Comparison of ENCODE assay signal across 16 cellular contexts in genomic region chr11:86039094-86039493, GRCh38.
"Had no signal": no experiment of that assay in that cellular context is flagged by ENCODE, and none has a peak within 500 bp of the region (broad histone marks: within the 10 kb centered on the region; RNA-seq: fewer than 3 reads in every experiment).

No MANE protein-coding gene starts in this region.

- DNase-seq: activated CD4-positive, alpha-beta T cell treated with anti-CD3 and anti-CD28 coated beads for 1 hour; activated CD8-positive, alpha-beta memory T cell treated with anti-CD3 and anti-CD28 coated beads for 24 hours; activated effector memory CD4-positive, alpha-beta T cell treated with anti-CD3 and anti-CD28 coated beads, Interleukin-2, amount 50 U/mL, for 16 hours; activated naive CD8-positive, alpha-beta T cell treated with anti-CD3 and anti-CD28 coated beads, Interleukin-2, amount 10 ng/mL, durations not matched to agents 7 days and 5 days; endodermal cell; left cardiac atrium; mucosa of descending colon; sigmoid colon; stimulated activated CD4-positive, alpha-beta T cell treated with anti-CD3 and anti-CD28 coated beads, Interleukin-2, amount 100 ng/mL, for 48 hours; stomach; SW 1271; T-helper 9 cell; tibial artery had no signal

- H3K4me3 Mint-ChIP-seq: activated naive CD8-positive, alpha-beta T cell treated with anti-CD3 and anti-CD28 coated beads, Interleukin-2, amount 10 ng/mL, durations not matched to agents 7 days and 5 days; endodermal cell; nephron had no signal

- H3K27ac ChIP-seq: SJSA1, stomach, vagina had no signal

- H3K27me3 ChIP-seq: sigmoid colon, SJSA1, stomach, tibial artery, vagina had no signal

- H3K36me3 ChIP-seq: sigmoid colon, SJSA1, tibial artery, vagina had no signal

- H3K27ac Mint-ChIP-seq: activated naive CD8-positive, alpha-beta T cell treated with anti-CD3 and anti-CD28 coated beads, Interleukin-2, amount 10 ng/mL, durations not matched to agents 7 days and 5 days; endodermal cell; nephron had no signal

- H3K9me3 ChIP-seq: mucosa of descending colon, sigmoid colon, SJSA1, stomach, tibial artery, vagina had no signal

- H3K27me3 Mint-ChIP-seq: activated naive CD8-positive, alpha-beta T cell treated with anti-CD3 and anti-CD28 coated beads, Interleukin-2, amount 10 ng/mL, durations not matched to agents 7 days and 5 days had no signal

- H3K4me3 ChIP-seq: mucosa of descending colon, sigmoid colon, SJSA1, stomach, tibial artery, vagina had no signal

- H3K36me3 Mint-ChIP-seq: activated naive CD8-positive, alpha-beta T cell treated with anti-CD3 and anti-CD28 coated beads, Interleukin-2, amount 10 ng/mL, durations not matched to agents 7 days and 5 days had no signal

- H3K9me3 Mint-ChIP-seq: activated naive CD8-positive, alpha-beta T cell treated with anti-CD3 and anti-CD28 coated beads, Interleukin-2, amount 10 ng/mL, durations not matched to agents 7 days and 5 days; endodermal cell; nephron had no signal

- ATAC-seq: mucosa of descending colon had no signal
